Comparison of ENCODE assay signal across 14 cellular contexts in the genomic region with DNA sequence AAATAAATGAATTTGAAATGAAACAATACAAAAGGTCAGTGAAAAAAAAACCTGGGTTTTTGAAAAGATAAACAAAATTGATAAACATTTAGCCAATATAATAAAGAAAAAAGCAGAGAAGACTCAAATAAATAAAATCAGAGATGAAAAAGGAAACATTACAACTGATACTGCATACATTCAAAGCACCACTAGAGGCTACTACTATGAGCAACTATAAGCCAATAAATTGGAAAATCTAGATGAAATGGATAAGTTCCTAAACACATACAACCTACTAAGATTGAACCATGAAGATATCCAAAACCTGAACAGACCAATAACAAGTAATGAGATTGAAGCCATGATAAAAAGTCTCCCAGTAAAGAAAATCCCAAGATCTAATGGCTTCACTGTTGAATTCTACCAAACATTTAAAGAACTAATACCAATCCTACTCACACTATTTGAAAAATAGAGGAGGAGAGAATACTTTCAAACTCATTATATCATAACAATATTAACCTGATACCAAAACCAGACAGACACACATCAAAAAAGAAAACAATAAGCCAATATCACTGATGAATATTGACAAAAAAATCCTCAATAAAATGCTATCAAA.
DNase-seq lines count a peak whose midpoint lies in the region; ATAC-seq and TF ChIP-seq lines count a peak whose summit lies in the region.
"Had no signal": no experiment of that assay in that cellular context is flagged by ENCODE, and none has a peak within 500 bp of the region (broad histone marks: within the 10 kb centered on the region; RNA-seq: fewer than 3 reads in every experiment).

No MANE protein-coding gene starts in this region.

- intact Hi-C loops in activated CD4-positive, alpha-beta T cell treated with anti-CD3 and anti-CD28 coated beads, Interleukin-2, amount 10 ng/mL, durations not matched to agents 24 days and 14 days (cut with micrococcal nuclease) = no loop called here

- CTCF ChIA-PET in RWPE1 (lab: Yijun Ruan, JAX) = no interaction called here

- H3K36me3 Mint-ChIP-seq in activated CD4-positive, alpha-beta T cell treated with anti-CD3 and anti-CD28 coated beads, Interleukin-2, amount 10 ng/mL, durations not matched to agents 24 days and 14 days (ENCODE audit: low read depth) = no peaks in the 10 kb centered on the region
- H3K36me3 Mint-ChIP-seq in activated T-cell treated with anti-CD3 and anti-CD28 coated beads, Interleukin-2, amount 50 U/mL, for 72 hours (ENCODE audit: insufficient read depth in 2 of 2) = peaks cover 10% of the 10 kb centered on the region in 2 donors

- H3K9me3 Mint-ChIP-seq in activated CD4-positive, alpha-beta T cell treated with anti-CD3 and anti-CD28 coated beads, Interleukin-2, amount 10 ng/mL, durations not matched to agents 24 days and 14 days = peaks cover 21% of the 10 kb centered on the region
- peaks cover 7 to 11% of the 10 kb centered on the region in 2 donors for H3K9me3 Mint-ChIP-seq in activated T-cell treated with anti-CD3 and anti-CD28 coated beads, Interleukin-2, amount 50 U/mL, for 72 hours

- no peak for ATAC-seq in activated T-cell treated with anti-CD3 and anti-CD28 coated beads, Interleukin-2, amount 50 U/mL, for 72 hours (replicated peaks in 1 of 2)
- ATAC-seq in GM21717 (IDR thresholded peaks at IDR 0.05; ENCODE audit: unreplicated experiment) = no peak

- H3K4me3 ChIP-seq in AG09309 (ENCODE audit: control insufficient read depth, low read depth, low read length) (no peak overlapping the region), GM12875 (ENCODE audit: low read depth, low read length) (no peak overlapping the region), foreskin fibroblast (ENCODE audit: low read depth in 1 of 2, low read length in 2 of 2) (no peak overlapping the region)
- H3K4me3 ChIP-seq: skin epidermis had no signal

- no peak for DNase-seq in AG09309 (ENCODE audit: low read depth)
- no peak for DNase-seq in RWPE1 (ENCODE audit: low spot score)
- DNase-seq in foreskin fibroblast = peak; percentile 1 to 45
- DNase-seq in activated CD4-positive, alpha-beta T cell treated with anti-CD3 and anti-CD28 coated beads, Interleukin-2, amount 10 ng/mL, durations not matched to agents 24 days and 14 days = no peak
- DNase-seq in activated T-cell treated with anti-CD3 and anti-CD28 coated beads, Interleukin-2, amount 50 U/mL, for 72 hours = no peak
- DNase-seq in AG08395 (ENCODE audit: low spot score) = no peak
- DNase-seq: activated T-cell treated with anti-CD3 and anti-CD28 coated beads, Interleukin-2, amount 50 U/mL, for 24 hours; caudate nucleus; COR-L47; NCI-H774; T1000 had no signal

- peak; percentile 51 for TF ChIP-seq CTCF in AG09309 (IDR thresholded peaks at IDR 0.05; ENCODE audit: control insufficient read depth, insufficient read depth, low read depth, low read length, missing control alignments)
- TF ChIP-seq CTCF in GM12875 (IDR thresholded peaks at IDR 0.05; ENCODE audit: borderline replicate concordance, insufficient read depth, low read depth, low read length) = peak; percentile 8; the same call in 1 of the 2 replicates
- peak; percentile 56 for TF ChIP-seq CTCF in RWPE1 (conservative IDR thresholded peaks at IDR 0.05; ENCODE audit: low read depth)
- peak; percentile 43 for TF ChIP-seq CTCF in foreskin fibroblast (IDR thresholded peaks at IDR 0.05; ENCODE audit: low read depth, low read length)

- H3K4me1 Mint-ChIP-seq in activated CD4-positive, alpha-beta T cell treated with anti-CD3 and anti-CD28 coated beads, Interleukin-2, amount 10 ng/mL, durations not matched to agents 24 days and 14 days = peaks cover 5% of the 10 kb centered on the region
- peaks cover 10% of the 10 kb centered on the region for H3K4me1 Mint-ChIP-seq in activated T-cell treated with anti-CD3 and anti-CD28 coated beads, Interleukin-2, amount 50 U/mL, for 72 hours (ENCODE audit: low read depth)

- POLR2A ChIA-PET in RWPE1 (lab: Yijun Ruan, JAX; ENCODE audit: low non-redundant PET) = no interaction called here

- H3K4me3 Mint-ChIP-seq in activated CD4-positive, alpha-beta T cell treated with anti-CD3 and anti-CD28 coated beads, Interleukin-2, amount 10 ng/mL, durations not matched to agents 24 days and 14 days = no peak overlapping the region
- no peak overlapping the region for H3K4me3 Mint-ChIP-seq in activated T-cell treated with anti-CD3 and anti-CD28 coated beads, Interleukin-2, amount 50 U/mL, for 72 hours
- H3K4me3 Mint-ChIP-seq: activated T-cell treated with anti-CD3 and anti-CD28 coated beads, Interleukin-2, amount 50 U/mL, for 24 hours had no signal

- peaks cover 18% of the 10 kb centered on the region for H3K27me3 Mint-ChIP-seq in activated CD4-positive, alpha-beta T cell treated with anti-CD3 and anti-CD28 coated beads, Interleukin-2, amount 10 ng/mL, durations not matched to agents 24 days and 14 days
- no peaks in the 10 kb centered on the region for H3K27me3 Mint-ChIP-seq in activated T-cell treated with anti-CD3 and anti-CD28 coated beads, Interleukin-2, amount 50 U/mL, for 72 hours (ENCODE audit: low read depth)
- H3K27me3 Mint-ChIP-seq: activated T-cell treated with anti-CD3 and anti-CD28 coated beads, Interleukin-2, amount 50 U/mL, for 24 hours had no signal

- no peak overlapping the region for H3K27ac ChIP-seq in RWPE1
- H3K27ac ChIP-seq: skin epidermis had no signal

- no peak overlapping the region for H3K27ac Mint-ChIP-seq in activated CD4-positive, alpha-beta T cell treated with anti-CD3 and anti-CD28 coated beads, Interleukin-2, amount 10 ng/mL, durations not matched to agents 24 days and 14 days
- H3K27ac Mint-ChIP-seq in activated T-cell treated with anti-CD3 and anti-CD28 coated beads, Interleukin-2, amount 50 U/mL, for 72 hours = no peak overlapping the region
- H3K27ac Mint-ChIP-seq: activated T-cell treated with anti-CD3 and anti-CD28 coated beads, Interleukin-2, amount 50 U/mL, for 24 hours had no signal

Comparison
In these comparisons a context has a peak if more than half of its experiments do, and no peak if none do; other contexts are left out.
1. DNase-seq: peak in foreskin fibroblast (2 of 2); none in AG09309 (single experiment), RWPE1 (single experiment), activated CD4-positive, alpha-beta T cell treated with anti-CD3 and anti-CD28 coated beads, Interleukin-2, amount 10 ng/mL, durations not matched to agents 24 days and 14 days (single experiment), activated T-cell treated with anti-CD3 and anti-CD28 coated beads, Interleukin-2, amount 50 U/mL, for 72 hours (0 of 2) and AG08395 (single experiment).
2. Peak in every context shown above with its lines, with median percentiles within 50 percentile points of each other: CTCF ChIP-seq.